9 cellular contexts compared by ENCODE assay signal in genomic region chr9:131590449-131590848, GRCh38.
DNase-seq lines count a peak whose midpoint lies in the region; ATAC-seq lines count a peak whose summit lies in the region.
"Had no signal": no experiment of that assay in that cellular context is flagged by ENCODE, and none has a peak within 500 bp of the region (broad histone marks: within the 10 kb centered on the region; RNA-seq: fewer than 3 reads in every experiment).

No MANE protein-coding gene starts in this region.

- ATAC-seq in effector memory CD8-positive, alpha-beta T cell (replicated peaks): peak; percentile 19
- no peak for ATAC-seq in stimulated activated effector memory CD8-positive, alpha-beta T cell treated with anti-CD3 and anti-CD28 coated beads, Interleukin-12 subunit alpha, Interleukin-12 subunit beta, amount 100 ng/mL, for 72 hours

- no peak overlapping the region for H3K4me3 Mint-ChIP-seq in activated T-cell treated with anti-CD3 and anti-CD28 coated beads, Interleukin-2, amount 50 U/mL, for 24 hours
- H3K4me3 Mint-ChIP-seq in T-helper 2 cell treated with Interferon-gamma antibody and Interleukin-4, amounts not matched to agents 5 μg/mL and 100 μg/mL, for 36 hours: peak overlapping the region; percentile 22
- H3K4me3 Mint-ChIP-seq in effector memory CD8-positive, alpha-beta T cell: peak overlapping the region; percentile 36 to 58
- no peak overlapping the region for H3K4me3 Mint-ChIP-seq in stimulated activated effector memory CD8-positive, alpha-beta T cell treated with anti-CD3 and anti-CD28 coated beads, Interleukin-12 subunit alpha, Interleukin-12 subunit beta, amount 100 ng/mL, for 72 hours
- H3K4me3 Mint-ChIP-seq: H9 had no signal

- no peaks in the 10 kb centered on the region for H3K27me3 Mint-ChIP-seq in activated T-cell treated with anti-CD3 and anti-CD28 coated beads, Interleukin-2, amount 50 U/mL, for 24 hours
- H3K27me3 Mint-ChIP-seq in T-helper 2 cell treated with Interferon-gamma antibody and Interleukin-4, amounts not matched to agents 5 μg/mL and 100 μg/mL, for 36 hours (ENCODE audit: low read depth): no peaks in the 10 kb centered on the region
- H3K27me3 Mint-ChIP-seq in effector memory CD8-positive, alpha-beta T cell: no peaks in the 10 kb centered on the region

- peak overlapping the region; percentile 84 for H3K27ac Mint-ChIP-seq in activated T-cell treated with anti-CD3 and anti-CD28 coated beads, Interleukin-2, amount 50 U/mL, for 24 hours
- H3K27ac Mint-ChIP-seq in T-helper 2 cell treated with Interferon-gamma antibody and Interleukin-4, amounts not matched to agents 5 μg/mL and 100 μg/mL, for 36 hours: peak overlapping the region; percentile 51
- H3K27ac Mint-ChIP-seq in effector memory CD8-positive, alpha-beta T cell: peak overlapping the region; percentile 87 to 89
- H3K27ac Mint-ChIP-seq in stimulated activated effector memory CD8-positive, alpha-beta T cell treated with anti-CD3 and anti-CD28 coated beads, Interleukin-12 subunit alpha, Interleukin-12 subunit beta, amount 100 ng/mL, for 72 hours: peak overlapping the region; percentile 88

- no peaks in the 10 kb centered on the region for H3K9me3 Mint-ChIP-seq in activated T-cell treated with anti-CD3 and anti-CD28 coated beads, Interleukin-2, amount 50 U/mL, for 24 hours
- no peaks in the 10 kb centered on the region for H3K9me3 Mint-ChIP-seq in T-helper 2 cell treated with Interferon-gamma antibody and Interleukin-4, amounts not matched to agents 5 μg/mL and 100 μg/mL, for 36 hours
- H3K9me3 Mint-ChIP-seq in effector memory CD8-positive, alpha-beta T cell: no peaks in the 10 kb centered on the region
- H3K9me3 Mint-ChIP-seq in stimulated activated effector memory CD8-positive, alpha-beta T cell treated with anti-CD3 and anti-CD28 coated beads, Interleukin-12 subunit alpha, Interleukin-12 subunit beta, amount 100 ng/mL, for 72 hours: no peaks in the 10 kb centered on the region
- H3K9me3 Mint-ChIP-seq: H9 had no signal

- peaks cover 36% of the 10 kb centered on the region for H3K4me1 Mint-ChIP-seq in activated T-cell treated with anti-CD3 and anti-CD28 coated beads, Interleukin-2, amount 50 U/mL, for 24 hours (ENCODE audit: low read depth)
- peaks cover 22% of the 10 kb centered on the region for H3K4me1 Mint-ChIP-seq in T-helper 2 cell treated with Interferon-gamma antibody and Interleukin-4, amounts not matched to agents 5 μg/mL and 100 μg/mL, for 36 hours (ENCODE audit: low read depth)
- H3K4me1 Mint-ChIP-seq in effector memory CD8-positive, alpha-beta T cell (ENCODE audit: low read depth in 2 of 2): peaks cover 40 to 41% of the 10 kb centered on the region in 2 donors
- peaks cover 45% of the 10 kb centered on the region for H3K4me1 Mint-ChIP-seq in stimulated activated effector memory CD8-positive, alpha-beta T cell treated with anti-CD3 and anti-CD28 coated beads, Interleukin-12 subunit alpha, Interleukin-12 subunit beta, amount 100 ng/mL, for 72 hours

- no peak for DNase-seq in activated T-cell treated with anti-CD3 and anti-CD28 coated beads, Interleukin-2, amount 50 U/mL, for 24 hours
- no peak for DNase-seq in activated T-cell treated with anti-CD3 and anti-CD28 coated beads, Interleukin-2, amount 50 U/mL, for 1 hour
- no peak for DNase-seq in T-helper 2 cell treated with Interferon-gamma antibody and Interleukin-4, amounts not matched to agents 5 μg/mL and 100 μg/mL, for 36 hours (ENCODE audit: low spot score)
- DNase-seq in effector memory CD8-positive, alpha-beta T cell: peak in 1 of 3 experiments; percentile 26
- no peak for DNase-seq in stimulated activated effector memory CD8-positive, alpha-beta T cell treated with anti-CD3 and anti-CD28 coated beads, Interleukin-12 subunit alpha, Interleukin-12 subunit beta, amount 100 ng/mL, for 72 hours (ENCODE audit: low spot score in 2 of 2)
- no peak for DNase-seq in NCI-H774 (lab: John Stamatoyannopoulos, UW)
- DNase-seq in GOT3 (lab: John Stamatoyannopoulos, UW): no peak
- no peak for DNase-seq in activated CD8-positive, alpha-beta memory T cell treated with anti-CD3 and anti-CD28 coated beads, Interleukin-2, amount 50 U/mL, for 48 hours

- H3K36me3 Mint-ChIP-seq in activated T-cell treated with anti-CD3 and anti-CD28 coated beads, Interleukin-2, amount 50 U/mL, for 24 hours (ENCODE audit: low read depth): peaks cover 82% of the 10 kb centered on the region
- peaks cover 29% of the 10 kb centered on the region for H3K36me3 Mint-ChIP-seq in T-helper 2 cell treated with Interferon-gamma antibody and Interleukin-4, amounts not matched to agents 5 μg/mL and 100 μg/mL, for 36 hours (ENCODE audit: low read depth)
- peaks cover 61% of the 10 kb centered on the region for H3K36me3 Mint-ChIP-seq in effector memory CD8-positive, alpha-beta T cell (ENCODE audit: insufficient read depth)
- H3K36me3 Mint-ChIP-seq in stimulated activated effector memory CD8-positive, alpha-beta T cell treated with anti-CD3 and anti-CD28 coated beads, Interleukin-12 subunit alpha, Interleukin-12 subunit beta, amount 100 ng/mL, for 72 hours: peaks cover 96% of the 10 kb centered on the region

Comparison
In these comparisons a context has a peak if more than half of its experiments do, and no peak if none do; other contexts are left out.
1. H3K4me3 Mint-ChIP-seq: peak in T-helper 2 cell treated with Interferon-gamma antibody and Interleukin-4, amounts not matched to agents 5 μg/mL and 100 μg/mL, for 36 hours (single experiment) and effector memory CD8-positive, alpha-beta T cell (2 of 2); none in activated T-cell treated with anti-CD3 and anti-CD28 coated beads, Interleukin-2, amount 50 U/mL, for 24 hours (single experiment) and stimulated activated effector memory CD8-positive, alpha-beta T cell treated with anti-CD3 and anti-CD28 coated beads, Interleukin-12 subunit alpha, Interleukin-12 subunit beta, amount 100 ng/mL, for 72 hours (single experiment).
2. Peak in every context shown above with its lines, with median percentiles within 50 percentile points of each other: H3K27ac Mint-ChIP-seq.